39 cellular contexts compared by ENCODE assay signal in genomic region chr10:98038333-98038732, GRCh38. TPM values are rescaled to one million over a fixed set of nuclear protein-coding genes. Genes with fewer than 3 reads are reported as not detected.
A peak's percentile ranks its signal among the peaks of the same experiment; 100 is the strongest.
DNase-seq lines count a peak whose midpoint lies in the region; ATAC-seq, FAIRE-seq and TF ChIP-seq lines count a peak whose summit lies in the region.
"Had no signal": no experiment of that assay in that cellular context is flagged by ENCODE, and none has a peak within 500 bp of the region (broad histone marks: within the 10 kb centered on the region; RNA-seq: fewer than 3 reads in every experiment).

No MANE protein-coding gene starts in this region.

- 2% methylated on average over 20 of the region's 20 CpGs for WGBS in HepG2 (ENCODE audit: low lambda C conversion rate)
- 14 to 16% methylated on average over 20 of the region's 20 CpGs for WGBS in tibial nerve, 2 donors

- intact Hi-C loops in HepG2 (cut with micrococcal nuclease; ENCODE audit: unreplicated experiment): no loop called here

- peaks cover 2 to 42% of the 10 kb centered on the region in 2 experiments; a peak in 4 of 5 replicates for H3K27me3 ChIP-seq in HepG2 (ENCODE audit: control insufficient read depth in 1 of 2, insufficient read depth in 2 of 2, low read length in 2 of 2)
- peaks cover 0 to 26% of the 10 kb centered on the region in 2 donors for H3K27me3 ChIP-seq in tibial nerve

- no peak overlapping the region for H3K4me3 Mint-ChIP-seq in WTC11
- H3K4me3 Mint-ChIP-seq in activated T-cell treated with anti-CD3 and anti-CD28 coated beads, Interleukin-2, amount 50 U/mL, for 24 hours: no peak overlapping the region
- H3K4me3 Mint-ChIP-seq: activated CD4-positive, alpha-beta memory T cell treated with anti-CD3 and anti-CD28 coated beads for 36 hours; CD4-positive, alpha-beta T cell; HFFc6; naive B cell; stimulated activated memory B cell treated with anti-CD40 and anti-IgM and Interleukin-4, amounts not matched to agents 10 μg/mL and 1 μg/mL and 100 μg/mL, for 72 hours; T-helper 1 cell treated with Interleukin-12 subunit alpha and Interleukin-12 subunit beta and Interleukin-4 antibody, amounts not matched to agents 30 μg/mL and 1 μg/mL, for 36 hours had no signal

- no peaks in the 10 kb centered on the region for H3K9me3 Mint-ChIP-seq in WTC11
- no peaks in the 10 kb centered on the region for H3K9me3 Mint-ChIP-seq in activated T-cell treated with anti-CD3 and anti-CD28 coated beads, Interleukin-2, amount 50 U/mL, for 24 hours
- H3K9me3 Mint-ChIP-seq: activated CD4-positive, alpha-beta memory T cell treated with anti-CD3 and anti-CD28 coated beads for 36 hours; activated naive CD4-positive, alpha-beta T cell treated with anti-CD3 and anti-CD28 coated beads, Interleukin-2, amount 50 U/mL, for 72 hours; activated T-helper 2 cell treated with anti-CD3 and anti-CD28 coated beads, Interferon-gamma antibody, Interleukin-2, Interleukin-4, amounts not matched to agents 10 μg/mL and 5 μg/mL and 100 μg/mL, durations not matched to agents 14 hours and 24 hours and 36 hours; CD4-positive, alpha-beta T cell; HFFc6; stimulated activated memory B cell treated with anti-CD40 and anti-IgM and Interleukin-4, amounts not matched to agents 10 μg/mL and 1 μg/mL and 100 μg/mL, for 72 hours; T-helper 1 cell treated with Interleukin-12 subunit alpha and Interleukin-12 subunit beta and Interleukin-4 antibody, amounts not matched to agents 30 μg/mL and 1 μg/mL, for 36 hours had no signal

- 0 out of 2 replicates have a peak overlapping the region, but pooled peaks have one; percentile 0 for H3K4me2 ChIP-seq in HepG2 (ENCODE audit: low read depth, low read length)

- peaks cover 69% of the 10 kb centered on the region for H3K27me3 Mint-ChIP-seq in WTC11 (ENCODE audit: low read depth)
- H3K27me3 Mint-ChIP-seq in activated T-cell treated with anti-CD3 and anti-CD28 coated beads, Interleukin-2, amount 50 U/mL, for 24 hours: peaks cover 88% of the 10 kb centered on the region

- TF ChIP-seq POLR2A in HepG2 (IDR thresholded peaks at IDR 0.05; ENCODE audit: insufficient read depth in 1 of 2, low read depth in 2 of 2, low read length in 2 of 2): no peak
- no peak for TF ChIP-seq POLR2A in tibial nerve (IDR thresholded peaks at IDR 0.05)

- CTCF ChIA-PET in WTC11 (lab: Charles Lee) (interaction anchor here (0.5 to 2.9 kb wide), 4 partner anchors 8 to 354 kb away, joined by 3 to 21 read pairs (median 5); no protein-coding TSS in a partner anchor), HepG2 (lab: Yijun Ruan, JAX; ENCODE audit: low intra/inter-chr PET ratio, low total read pairs) (no interaction called here)

- H3K27ac ChIP-seq in HepG2 (ENCODE audit: extremely low read length, insufficient read depth, low read length) (no peak overlapping the region), tibial nerve (no peak overlapping the region)
- H3K27ac ChIP-seq: heart right ventricle, HL-60, psoas muscle, RWPE1, sigmoid colon, suprapubic skin had no signal

- H2AFZ ChIP-seq in HepG2 (ENCODE audit: low read length): no peak overlapping the region

- H3K9ac ChIP-seq in HepG2 (ENCODE audit: insufficient read depth, low read depth, low read length): no peak overlapping the region

- H3K36me3 ChIP-seq in HepG2 (replicated peaks in 1 of 2; ENCODE audit: control insufficient read depth in 1 of 2, insufficient read depth in 2 of 2, low read length in 2 of 2): no peaks in the 10 kb centered on the region
- H3K36me3 ChIP-seq in tibial nerve: no peaks in the 10 kb centered on the region
- H3K36me3 ChIP-seq: heart right ventricle, sigmoid colon, suprapubic skin had no signal

- POLR2A ChIA-PET in WTC11 (lab: Charles Lee): no interaction called here
- POLR2A ChIA-PET in HepG2 (lab: Yijun Ruan, JAX): no interaction called here

- FAIRE-seq in HepG2 (lab: Jason Lieb, UNC): no peak
- FAIRE-seq: A204.1, bronchial epithelial cell, colon, urothelium cell line had no signal

- no peaks in the 10 kb centered on the region for H4K20me1 ChIP-seq in HepG2 (ENCODE audit: insufficient read depth, low read length)

- no peak for TF ChIP-seq CTCF in WTC11 (IDR thresholded peaks at IDR 0.05)
- no peak for TF ChIP-seq CTCF in HepG2 (CRISPR knock-in tag; IDR thresholded peaks at IDR 0.05)
- TF ChIP-seq CTCF in tibial nerve (IDR thresholded peaks at IDR 0.05): no peak

- no peak for TF ChIP-seq RAD21 in HepG2 (CRISPR knock-in tag; IDR thresholded peaks at IDR 0.05)

- no TSS peak for BruUV-seq in HepG2 (replicated peaks; lab: Mats Ljungman, UMichigan)

- in situ Hi-C loops in HepG2 (cut with HindIII; ENCODE audit: extremely low pct_ligation_motif_present, low pct_unique_long_range_greater_than_20kb): no loop called here

- no peak overlapping the region for H3K27ac Mint-ChIP-seq in WTC11
- H3K27ac Mint-ChIP-seq in activated T-cell treated with anti-CD3 and anti-CD28 coated beads, Interleukin-2, amount 50 U/mL, for 24 hours: no peak overlapping the region
- H3K27ac Mint-ChIP-seq: activated CD4-positive, alpha-beta memory T cell treated with anti-CD3 and anti-CD28 coated beads for 36 hours; activated naive CD4-positive, alpha-beta T cell treated with anti-CD3 and anti-CD28 coated beads, Interleukin-2, amount 50 U/mL, for 72 hours; activated T-helper 2 cell treated with anti-CD3 and anti-CD28 coated beads, Interferon-gamma antibody, Interleukin-2, Interleukin-4, amounts not matched to agents 10 μg/mL and 5 μg/mL and 100 μg/mL, durations not matched to agents 14 hours and 24 hours and 36 hours; CD4-positive, alpha-beta T cell; HFFc6; naive B cell; stimulated activated memory B cell treated with anti-CD40 and anti-IgM and Interleukin-4, amounts not matched to agents 10 μg/mL and 1 μg/mL and 100 μg/mL, for 72 hours; T-helper 1 cell treated with Interleukin-12 subunit alpha and Interleukin-12 subunit beta and Interleukin-4 antibody, amounts not matched to agents 30 μg/mL and 1 μg/mL, for 36 hours had no signal

- no peak overlapping the region for H3K4me3 ChIP-seq in HepG2 (replicated peaks in 1 of 3; ENCODE audit: insufficient read depth in 1 of 3, low read depth in 2 of 3, low read length in 3 of 3)
- H3K4me3 ChIP-seq in tibial nerve: no peak overlapping the region
- H3K4me3 ChIP-seq: heart right ventricle, psoas muscle, sigmoid colon, suprapubic skin had no signal

- H3K4me1 Mint-ChIP-seq in WTC11: peaks cover 13% of the 10 kb centered on the region
- no peaks in the 10 kb centered on the region for H3K4me1 Mint-ChIP-seq in activated T-cell treated with anti-CD3 and anti-CD28 coated beads, Interleukin-2, amount 50 U/mL, for 24 hours (ENCODE audit: low read depth)
- H3K4me1 Mint-ChIP-seq: naive B cell; stimulated activated memory B cell treated with anti-CD40 and anti-IgM and Interleukin-4, amounts not matched to agents 10 μg/mL and 1 μg/mL and 100 μg/mL, for 72 hours had no signal

- no peaks in the 10 kb centered on the region for H3K79me2 ChIP-seq in HepG2 (ENCODE audit: insufficient read depth, low read length)

- ATAC-seq in WTC11 (peak; percentile 94), HepG2 (peak; percentile 65), GM19463 (IDR thresholded peaks at IDR 0.05; ENCODE audit: unreplicated experiment) (no peak)
- ATAC-seq: activated naive CD4-positive, alpha-beta T cell treated with anti-CD3 and anti-CD28 coated beads, Interleukin-2, amount 50 U/mL, for 72 hours; heart right ventricle; left colon; psoas muscle; stimulated activated memory B cell treated with anti-CD40 and anti-IgM and Interleukin-4, amounts not matched to agents 10 μg/mL and 1 μg/mL and 100 μg/mL, for 72 hours had no signal

- TF ChIP-seq EP300 in HepG2 (IDR thresholded peaks at IDR 0.05; ENCODE audit: low read depth in 2 of 2, low read length in 2 of 2) (no peak), HepG2 (CRISPR knock-in tag; IDR thresholded peaks at IDR 0.05; ENCODE audit: borderline replicate concordance) (no peak), tibial nerve (IDR thresholded peaks at IDR 0.05) (no peak)

- no peaks in the 10 kb centered on the region for H3K4me1 ChIP-seq in HepG2 (ENCODE audit: insufficient read depth, low read length)
- peaks cover 0 to 4% (median 0%) of the 10 kb centered on the region in 4 donors for H3K4me1 ChIP-seq in tibial nerve
- H3K4me1 ChIP-seq: heart right ventricle, psoas muscle, sigmoid colon, suprapubic skin had no signal

- H3K9me3 ChIP-seq in HepG2 (ENCODE audit: low read length) (no peaks in the 10 kb centered on the region), tibial nerve (no peaks in the 10 kb centered on the region)
- H3K9me3 ChIP-seq: heart right ventricle, psoas muscle, sigmoid colon, suprapubic skin had no signal

- DNase-seq in NCI-H748 (lab: John Stamatoyannopoulos, UW; ENCODE audit: unreplicated experiment): peak; percentile 23
- DNase-seq in NCI-H748 treated with DMSO at 0.1 percent for 48 hours (lab: John Stamatoyannopoulos, UW): no peak
- peak; percentile 74 for DNase-seq in WTC11 (ENCODE audit: low spot score)
- DNase-seq in HepG2 (ENCODE audit: low spot score): no peak
- no peak for DNase-seq in NK-92 treated with Interleukin-12 subunit alpha and Interleukin-12 subunit beta, amount 100 ng/mL, for 24 hours (lab: John Stamatoyannopoulos, UW)
- DNase-seq in activated T-cell treated with anti-CD3 and anti-CD28 coated beads, Interleukin-2, amount 50 U/mL, for 24 hours: no peak
- DNase-seq in tibial nerve (ENCODE audit: low spot score in 2 of 2): no peak
- DNase-seq: activated CD4-positive, alpha-beta memory T cell treated with anti-CD3 and anti-CD28 coated beads for 36 hours; activated CD4-positive, CD25-positive, alpha-beta regulatory T cell treated with anti-CD3 and anti-CD28 coated beads, Interleukin-2, amount 50 U/mL, for 72 hours; activated CD8-positive, alpha-beta memory T cell treated with anti-CD3 and anti-CD28 coated beads, Interleukin-2, amount 50 U/mL, for 48 hours; AML-193; anterior cingulate cortex; CD4-positive, alpha-beta T cell; effector memory CD4-positive, alpha-beta T cell; erythroblast; GDM1; heart right ventricle; HFFc6; Karpas-422; left colon; naive B cell; NCI-H1694 treated with DMSO at 0.1 percent for 48 hours; NCI-H774; occipital lobe; psoas muscle; sigmoid colon; stimulated activated CD4-positive, alpha-beta T cell treated with anti-CD3 and anti-CD28 coated beads, Interleukin-4, amount 100 ng/mL, for 4 hours had no signal

- no peaks in the 10 kb centered on the region for H3K36me3 Mint-ChIP-seq in WTC11
- no peaks in the 10 kb centered on the region for H3K36me3 Mint-ChIP-seq in activated T-cell treated with anti-CD3 and anti-CD28 coated beads, Interleukin-2, amount 50 U/mL, for 24 hours (ENCODE audit: low read depth)
- H3K36me3 Mint-ChIP-seq: activated CD4-positive, alpha-beta memory T cell treated with anti-CD3 and anti-CD28 coated beads for 36 hours; activated naive CD4-positive, alpha-beta T cell treated with anti-CD3 and anti-CD28 coated beads, Interleukin-2, amount 50 U/mL, for 72 hours; naive B cell; stimulated activated memory B cell treated with anti-CD40 and anti-IgM and Interleukin-4, amounts not matched to agents 10 μg/mL and 1 μg/mL and 100 μg/mL, for 72 hours had no signal

RNA-seq across cellular contexts. Expression of gene CRTAC1, which starts 7.9 kb away (rescaled TPM):
- total RNA-seq in WTC11 (2021): 1.1 to 1.7 TPM (median 1.2 TPM) in 3 replicates
- total RNA-seq in HepG2 (2016; rRNA removed; fragmentation: Illumina TruSeq; extraction: Trizol): not detected in 2 replicates
- total RNA-seq in HepG2 (2016; cell fraction: cytosol; rRNA removed; fragmentation: Illumina TruSeq; extraction: Trizol; ENCODE audit: low read depth): not detected in 2 replicates
- not detected in 2 replicates for total RNA-seq in HepG2 (2016; cell fraction: insoluble cytoplasmic fraction; rRNA removed; fragmentation: Illumina TruSeq; extraction: Trizol)
- not detected in 2 replicates for total RNA-seq in HepG2 (2016; cell fraction: membrane; rRNA removed; fragmentation: Illumina TruSeq; extraction: Trizol)
- total RNA-seq in HepG2 (2016; cell fraction: nucleus; rRNA removed; fragmentation: Illumina TruSeq; extraction: Trizol): not detected in 2 replicates
- polyA plus RNA-seq in HepG2 (2011; rRNA removed): not detected in 2 replicates
- not detected in 2 replicates for polyA plus RNA-seq in HepG2 (2011; cell fraction: cytosol; rRNA removed)
- polyA plus RNA-seq in HepG2 (2011; cell fraction: nucleus; rRNA removed): 0.09 TPM in 1 of 2 replicates, not detected in the other
- polyA plus RNA-seq in HepG2 (2012): not detected in 2 replicates
- polyA plus RNA-seq in HepG2 (2016; cell fraction: cytosol; fragmentation: Illumina TruSeq; extraction: Trizol; ENCODE audit: low read depth): not detected in 2 replicates
- polyA plus RNA-seq in HepG2 (2016; cell fraction: insoluble cytoplasmic fraction; fragmentation: Illumina TruSeq; extraction: Trizol; ENCODE audit: low read depth): not detected in 2 replicates
- not detected in 2 replicates for polyA plus RNA-seq in HepG2 (2016; cell fraction: membrane; fragmentation: Illumina TruSeq; extraction: Trizol; ENCODE audit: low read depth)
- polyA plus RNA-seq in HepG2 (2016; cell fraction: nucleus; fragmentation: Illumina TruSeq; extraction: Trizol; ENCODE audit: insufficient read depth, low read depth): not detected in 2 replicates
- polyA minus RNA-seq in HepG2 (2011; rRNA and poly(A)+ RNA removed; ENCODE audit: low replicate concordance): not detected in 2 replicates
- not detected in 2 replicates for polyA minus RNA-seq in HepG2 (2011; cell fraction: cytosol; rRNA and poly(A)+ RNA removed)
- polyA minus RNA-seq in HepG2 (2011; cell fraction: nucleus; rRNA and poly(A)+ RNA removed): not detected in 2 replicates
- total RNA-seq in tibial nerve: 10 to 100 TPM; 17.5 to 35.1 (median 22.9) TPM
- total RNA-seq: activated CD4-positive, alpha-beta memory T cell treated with anti-CD3 and anti-CD28 coated beads for 36 hours; activated naive CD4-positive, alpha-beta T cell treated with anti-CD3 and anti-CD28 coated beads, Interleukin-2, amount 50 U/mL, for 72 hours; activated T-helper 2 cell treated with anti-CD3 and anti-CD28 coated beads, Interferon-gamma antibody, Interleukin-2, Interleukin-4, amounts not matched to agents 10 μg/mL and 5 μg/mL and 100 μg/mL, durations not matched to agents 14 hours and 24 hours and 36 hours; bronchial epithelial cell; CD4-positive, alpha-beta T cell; HFFc6 had no signal

Comparison
In these comparisons a context has a peak if more than half of its experiments do, and no peak if none do; other contexts are left out.
1. DNase-seq: peak in NCI-H748 (single experiment) and WTC11 (single experiment); none in NCI-H748 treated with DMSO at 0.1 percent for 48 hours (single experiment), HepG2 (single experiment), NK-92 treated with Interleukin-12 subunit alpha and Interleukin-12 subunit beta, amount 100 ng/mL, for 24 hours (single experiment), activated T-cell treated with anti-CD3 and anti-CD28 coated beads, Interleukin-2, amount 50 U/mL, for 24 hours (single experiment) and tibial nerve (0 of 2).